Comparison of ENCODE assay signal across 8 cellular contexts in the genomic region with DNA sequence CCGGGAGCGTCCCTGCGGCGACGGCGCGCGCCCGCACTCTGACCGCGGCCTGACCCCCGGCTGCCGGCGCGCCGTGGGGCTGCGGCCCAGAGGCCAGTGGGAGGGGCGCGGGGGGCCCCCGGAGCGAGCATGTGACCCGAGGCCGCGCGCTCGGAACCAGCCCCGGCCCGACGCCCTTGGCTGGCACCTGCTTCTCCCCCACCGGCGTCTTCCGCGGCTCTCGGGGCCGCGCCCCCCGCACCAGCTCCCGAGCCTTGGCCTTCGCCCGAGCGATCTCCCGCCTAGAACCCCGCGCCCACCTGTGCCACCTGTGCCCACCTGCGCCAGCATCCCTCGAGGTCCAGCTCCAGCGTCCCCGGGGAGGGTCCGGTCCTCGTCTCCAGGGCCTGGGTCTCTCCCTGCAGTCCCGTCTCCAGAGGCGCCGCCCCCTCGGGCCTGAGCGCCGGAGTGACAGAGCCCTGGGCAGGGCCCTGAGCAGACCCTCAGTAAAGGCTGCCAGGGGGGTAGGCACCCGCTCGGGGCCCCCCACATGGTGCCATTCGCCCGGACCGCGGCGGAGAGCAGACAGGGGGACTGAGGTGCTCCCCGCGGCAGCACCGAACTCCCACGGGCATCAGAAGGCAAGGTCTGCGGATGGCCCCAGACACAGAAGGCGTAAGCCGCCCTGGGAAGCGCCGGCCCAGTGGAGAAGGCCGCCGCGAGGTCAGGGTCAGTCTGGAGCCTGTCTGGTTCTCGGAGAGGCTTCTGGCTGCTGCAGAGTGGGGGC. TPM values are rescaled to one million over a fixed set of nuclear protein-coding genes. Genes with fewer than 3 reads are reported as not detected.
DNase-seq lines count a peak whose midpoint lies in the region; ATAC-seq and TF ChIP-seq lines count a peak whose summit lies in the region.

No MANE protein-coding gene starts in this region.

- ATAC-seq in GM19351 (IDR thresholded peaks at IDR 0.05; ENCODE audit: unreplicated experiment), result peak; percentile 25

- H3K36me3 ChIP-seq in ascending aorta, result no peaks in the 10 kb centered on the region
- no peaks in the 10 kb centered on the region for H3K36me3 ChIP-seq in iPS-18a (ENCODE audit: control insufficient read depth, low read depth, low read length)
- H3K36me3 ChIP-seq in skeletal muscle satellite cell (ENCODE audit: insufficient read depth, low read length), result no peaks in the 10 kb centered on the region

- DNase-seq in CD1c-positive myeloid dendritic cell (ENCODE audit: extremely low spot score) (peak; percentile 10), HL-60 (ENCODE audit: low read depth in 1 of 2, low spot score in 1 of 2) (no peak), ascending aorta (ENCODE audit: low spot score in 2 of 2) (peak in 1 of 2 donors; percentile 73), NCI-H2107 (lab: John Stamatoyannopoulos, UW) (no peak), T1000 (lab: John Stamatoyannopoulos, UW) (no peak)

- H3K4me2 ChIP-seq in skeletal muscle satellite cell (ENCODE audit: low read length), result peak overlapping the region; percentile 89

- intact Hi-C loops in ascending aorta (cut with DNase I), result loop anchor here (1.0 to 10.0 kb wide), 6 partner anchors 33 to 1457 kb away; a partner anchor contains a TSS

- TF ChIP-seq CTCF in HL-60 (IDR thresholded peaks at IDR 0.05; ENCODE audit: insufficient read depth, low read length), result no peak
- no peak for TF ChIP-seq CTCF in ascending aorta (IDR thresholded peaks at IDR 0.05)

- H3K4me3 ChIP-seq in HL-60 (replicated peaks; ENCODE audit: insufficient read depth, low read length) (peak overlapping the region; percentile 47), ascending aorta (peak overlapping the region; percentile 90 to 97), iPS-18a (ENCODE audit: low read length) (peak overlapping the region; percentile 55), skeletal muscle satellite cell (ENCODE audit: low read length) (peak overlapping the region; percentile 89)

- H3K9ac ChIP-seq in iPS-18a (ENCODE audit: low read length), result no peak overlapping the region
- peak overlapping the region; percentile 56 for H3K9ac ChIP-seq in skeletal muscle satellite cell (ENCODE audit: low read depth, low read length)

- peaks cover 7 to 10% of the 10 kb centered on the region in 2 donors for H3K4me1 ChIP-seq in ascending aorta
- peaks cover 7% of the 10 kb centered on the region for H3K4me1 ChIP-seq in iPS-18a (ENCODE audit: control insufficient read depth, low read depth, low read length)
- H3K4me1 ChIP-seq in skeletal muscle satellite cell (ENCODE audit: control insufficient read depth, insufficient read depth, low read length), result peaks cover 13% of the 10 kb centered on the region

- no peak overlapping the region for H3K27ac ChIP-seq in HL-60 (replicated peaks)
- peak overlapping the region; percentile 64 to 77 for H3K27ac ChIP-seq in ascending aorta
- no peak overlapping the region for H3K27ac ChIP-seq in iPS-18a (ENCODE audit: low read length)

- H3K27me3 ChIP-seq in HL-60 (ENCODE audit: insufficient read depth, poor library complexity, severe bottlenecking) (peaks cover 40% of the 10 kb centered on the region), ascending aorta (no peaks in the 10 kb centered on the region), iPS-18a (ENCODE audit: control insufficient read depth, insufficient read depth, low read length) (peaks cover 44% of the 10 kb centered on the region), skeletal muscle satellite cell (ENCODE audit: control insufficient read depth, insufficient read depth, low read length) (peaks cover 14% of the 10 kb centered on the region)

- H3K9me3 ChIP-seq in ascending aorta (no peaks in the 10 kb centered on the region), iPS-18a (ENCODE audit: control insufficient read depth, low read depth, low read length) (no peaks in the 10 kb centered on the region), skeletal muscle satellite cell (replicated peaks; ENCODE audit: low read length) (no peaks in the 10 kb centered on the region)

RNA-seq across cellular contexts. Expression of a gene that starts 0.8 kb away (rescaled TPM):
- total RNA-seq in ascending aorta, result 32.7 TPM
- 2.0 and 3.8 TPM in 2 replicates for total RNA-seq in skeletal muscle satellite cell (2012; rRNA removed)

Comparison
In these comparisons a context has a peak if more than half of its experiments do, and no peak if none do; other contexts are left out.
1. H3K27ac ChIP-seq: peak in ascending aorta (2 of 2); none in HL-60 (single experiment) and iPS-18a (single experiment).
2. Peak in every context shown above with its lines, with median percentiles within 50 percentile points of each other: H3K4me3 ChIP-seq.